8 cellular contexts compared by ENCODE assay signal in genomic region chr4:106238819-106239420, GRCh38.
DNase-seq lines count a peak whose midpoint lies in the region; ATAC-seq and TF ChIP-seq lines count a peak whose summit lies in the region.

No MANE protein-coding gene starts in this region.

- DNase-seq in DMS114 treated with DMSO at 0.1 percent for 48 hours (lab: John Stamatoyannopoulos, UW; ENCODE audit: unreplicated experiment): peak; percentile 1
- DNase-seq in NOMO-1 treated with DMSO at 0.1 percent for 48 hours (lab: John Stamatoyannopoulos, UW; ENCODE audit: unreplicated experiment): peak; percentile 14
- DNase-seq in ecto neural progenitor cell (ENCODE audit: low spot score): peak; percentile 49
- DNase-seq in osteoblast (ENCODE audit: insufficient read length, low spot score, missing footprints): no peak
- DNase-seq in C1 segment of cervical spinal cord (lab: John Stamatoyannopoulos, UW): no peak
- no peak for DNase-seq in ureter (ENCODE audit: low spot score)

- H3K27ac ChIP-seq in osteoblast (ENCODE audit: low read depth, low read length): no peak overlapping the region

- no peak overlapping the region for H3K4me2 ChIP-seq in osteoblast (ENCODE audit: insufficient read depth, low read length)

- TF ChIP-seq CTCF in osteoblast (IDR thresholded peaks at IDR 0.05; ENCODE audit: extremely low read depth, low read depth, low read length): peak; percentile 70

- H3K79me2 ChIP-seq in osteoblast (ENCODE audit: insufficient read depth, low read length): no peaks in the 10 kb centered on the region

- H3K27me3 ChIP-seq in osteoblast (ENCODE audit: insufficient read depth, low read length): no peaks in the 10 kb centered on the region

- no peaks in the 10 kb centered on the region for H4K20me1 ChIP-seq in osteoblast (ENCODE audit: insufficient read depth, low read length)

- no peak overlapping the region for H3K4me3 ChIP-seq in osteoblast (ENCODE audit: insufficient read depth, low read length)

- ATAC-seq in GM18907 (IDR thresholded peaks at IDR 0.05; ENCODE audit: unreplicated experiment): peak; percentile 94
- ATAC-seq in HG03025 (IDR thresholded peaks at IDR 0.05; ENCODE audit: low FRiP score, unreplicated experiment): peak; percentile 86

- H3K36me3 ChIP-seq in osteoblast (ENCODE audit: insufficient read depth, low read length): peaks cover 7% of the 10 kb centered on the region

- H3K9me3 ChIP-seq in osteoblast (ENCODE audit: low read depth, low read length): no peaks in the 10 kb centered on the region

- H3K4me1 ChIP-seq in osteoblast (ENCODE audit: insufficient read depth, low read length): no peaks in the 10 kb centered on the region

- H2AFZ ChIP-seq in osteoblast (ENCODE audit: low read length): no peak overlapping the region

Comparison
In these comparisons a context has a peak if more than half of its experiments do, and no peak if none do; other contexts are left out.
1. DNase-seq: peak in DMS114 treated with DMSO at 0.1 percent for 48 hours (single experiment), NOMO-1 treated with DMSO at 0.1 percent for 48 hours (single experiment) and ecto neural progenitor cell (single experiment); none in osteoblast (single experiment), C1 segment of cervical spinal cord (0 of 14) and ureter (single experiment).